8 cellular contexts compared by ENCODE assay signal in genomic region chr15:37100109-37100873, GRCh38. TPM values are rescaled to one million over a fixed set of nuclear protein-coding genes. Genes with fewer than 3 reads are reported as not detected.
DNase-seq lines count a peak whose midpoint lies in the region; TF ChIP-seq lines count a peak whose summit lies in the region.

TSS of gene MEIS2 (minus strand) at chr15:37100549. CDS start at chr15:37099466, 1,083 bp downstream.

- H3K9me3 ChIP-seq in H9 (ENCODE audit: control insufficient read depth, low read depth, low read length) (no peaks in the 10 kb centered on the region), SJCRH30 (replicated peaks) (no peaks in the 10 kb centered on the region)

- H3K4me1 Mint-ChIP-seq in H9 (peaks cover 65 to 80% of the 10 kb centered on the region in 2 experiments), MCF 10A (ENCODE audit: insufficient read depth, unreplicated experiment) (peaks cover 20% of the 10 kb centered on the region)

- H3K9me3 Mint-ChIP-seq in H9 (peaks cover 0 to 5% of the 10 kb centered on the region in 2 experiments; a peak in 1 of 5 replicates), MCF 10A (ENCODE audit: unreplicated experiment) (no peaks in the 10 kb centered on the region)

- H3K36me3 Mint-ChIP-seq in H9 (ENCODE audit: insufficient read depth in 1 of 3, low read depth in 3 of 3): no peaks in the 10 kb centered on the region; a peak in 1 of 7 replicates
- no peaks in the 10 kb centered on the region for H3K36me3 Mint-ChIP-seq in MCF 10A (ENCODE audit: insufficient read depth, unreplicated experiment)

- peak; percentile 93 for DNase-seq in ELF-1 (ENCODE audit: low read depth, low spot score)
- DNase-seq in H9: peak; percentile 90
- peak; percentile 56 for DNase-seq in NCI-H1092 treated with DMSO at 0.1 percent for 48 hours (lab: John Stamatoyannopoulos, UW)
- DNase-seq in SJCRH30: peak; percentile 91 to 92
- DNase-seq in MCF 10A (ENCODE audit: unreplicated experiment): peak; percentile 85
- DNase-seq in putamen (ENCODE audit: low spot score): peak; percentile 94
- DNase-seq in cortex of kidney (lab: John Stamatoyannopoulos, UW): no peak

- intact Hi-C loops in MCF 10A (cut with micrococcal nuclease): no loop called here

- no peak within 1 kb of the TSS for H3K4ac ChIP-seq in H9 (ENCODE audit: low read depth, low read length)

- H3K27ac ChIP-seq in H9 (ENCODE audit: insufficient read length, low read depth, low read length) (no peak within 1 kb of the TSS), SJCRH30 (peak within 1 kb of the TSS; percentile 89)

- no peak for TF ChIP-seq CTCF in H9 (conservative IDR thresholded peaks at IDR 0.05)
- no peak for TF ChIP-seq CTCF in MCF 10A (IDR thresholded peaks at IDR 0.05; ENCODE audit: unreplicated experiment)

- H3K36me3 ChIP-seq in SJCRH30: no peaks in the 10 kb centered on the region

- H4K8ac ChIP-seq in H9 (replicated peaks; ENCODE audit: insufficient read length, low read depth, low read length): no peak within 1 kb of the TSS

- no peaks in the 10 kb centered on the region for H4K20me1 ChIP-seq in H9 (ENCODE audit: control insufficient read depth, insufficient read depth, insufficient read length)

- H2BK15ac ChIP-seq in H9 (ENCODE audit: low read depth, low read length): no peak within 1 kb of the TSS

- H2AK5ac ChIP-seq in H9 (ENCODE audit: insufficient read length, low read length): no peak within 1 kb of the TSS

- no peak within 1 kb of the TSS for H3T11ph ChIP-seq in H9 (ENCODE audit: low read length)

- H3K18ac ChIP-seq in H9 (ENCODE audit: insufficient read length, low read depth, low read length): no peak within 1 kb of the TSS

- H3K79me1 ChIP-seq in H9 (ENCODE audit: insufficient read depth, low read depth, low read length, poor library complexity, severe bottlenecking): no peaks in the 10 kb centered on the region

- H2BK120ac ChIP-seq in H9 (ENCODE audit: low read depth, low read length, poor library complexity, severe bottlenecking): no peak within 1 kb of the TSS

- no peak within 1 kb of the TSS for H2BK12ac ChIP-seq in H9 (ENCODE audit: insufficient read length, low read depth, low read length)

- H3K27me3 ChIP-seq in H9 (ENCODE audit: insufficient read depth, low read length): peaks cover 71% of the 10 kb centered on the region
- no peaks in the 10 kb centered on the region for H3K27me3 ChIP-seq in SJCRH30

- no peak within 1 kb of the TSS for H3K9ac ChIP-seq in H9 (ENCODE audit: extremely low read depth, insufficient read length, low read length)

- peak within 1 kb of the TSS; percentile 92 for H3K4me2 ChIP-seq in H9 (ENCODE audit: insufficient read depth, insufficient read length, low read length)

- CTCF ChIA-PET in MCF 10A (lab: Yijun Ruan, JAX): interaction anchor here (0.5 to 1.6 kb wide), 6 partner anchors 71 to 1636 kb away, joined by 3 to 6 read pairs (median 4); no protein-coding TSS in a partner anchor

- H2AFZ ChIP-seq in H9 (ENCODE audit: low read length): peak within 1 kb of the TSS; percentile 65

- H3K4me1 ChIP-seq in H9 (ENCODE audit: insufficient read depth, low read length): 0 out of 2 replicates have a peak, but pooled peaks cover 3% of the 10 kb centered on the region
- H3K4me1 ChIP-seq in SJCRH30: peaks cover 4% of the 10 kb centered on the region

- no peak within 1 kb of the TSS for H3K14ac ChIP-seq in H9 (ENCODE audit: insufficient read depth, low read length)

- H4K5ac ChIP-seq in H9 (ENCODE audit: insufficient read length, low read depth, low read length): no peak within 1 kb of the TSS

- peaks cover 66% of the 10 kb centered on the region for H3K23me2 ChIP-seq in H9 (ENCODE audit: insufficient read length, low read depth, low read length, poor library complexity, severe bottlenecking)

- no CpG with 5 or more reads among the region's 63 CpGs for WGBS in H9 (ENCODE audit: extremely low coverage, insufficient read length, low lambda C conversion rate)

- no peaks in the 10 kb centered on the region for H3K79me2 ChIP-seq in H9 (ENCODE audit: insufficient read depth, low read length)

- no TSS peak for BruUV-seq in MCF 10A (replicated peaks; lab: Mats Ljungman, UMichigan)

- H3K4me3 Mint-ChIP-seq in H9 (peak within 1 kb of the TSS; percentile 79 to 96), MCF 10A (ENCODE audit: unreplicated experiment) (peak within 1 kb of the TSS; percentile 100)

- no peak within 1 kb of the TSS for H2BK5ac ChIP-seq in H9 (ENCODE audit: insufficient read length, low read length)

- POLR2A ChIA-PET in MCF 10A (lab: Yijun Ruan, JAX): interaction anchor here (0.5 to 1.8 kb wide), 29 partner anchors 8 to 1844 kb away, joined by 3 to 19 read pairs (median 4); partner anchors contain the start of genes DPH6 and SPRED1

- H3K56ac ChIP-seq in H9 (ENCODE audit: insufficient read length, low read depth, low read length): no peak within 1 kb of the TSS

- H3K4me3 ChIP-seq in SJCRH30 (peak within 1 kb of the TSS; percentile 79), iPS-11a (ENCODE audit: low read depth, low read length) (peak within 1 kb of the TSS; percentile 58)

- no peak within 1 kb of the TSS for H4K91ac ChIP-seq in H9 (ENCODE audit: insufficient read length, low read depth, low read length)

- H3K23ac ChIP-seq in H9 (ENCODE audit: insufficient read length, low read depth, low read length): no peak within 1 kb of the TSS

- H2BK20ac ChIP-seq in H9 (ENCODE audit: low read depth, low read length, poor library complexity, severe bottlenecking): no peak within 1 kb of the TSS

- H3K27ac Mint-ChIP-seq in H9 (peak within 1 kb of the TSS; percentile 32 to 60 (median 46); a peak in 4 of 7 replicates), MCF 10A (ENCODE audit: low read depth, unreplicated experiment) (peak within 1 kb of the TSS; percentile 93)

- peaks cover 99% of the 10 kb centered on the region for H3K27me3 Mint-ChIP-seq in H9 (ENCODE audit: low read depth)
- no peaks in the 10 kb centered on the region for H3K27me3 Mint-ChIP-seq in MCF 10A (ENCODE audit: insufficient read depth, unreplicated experiment)

RNA-seq across cellular contexts. Expression of gene MEIS2, which starts in this region (rescaled TPM):
- total RNA-seq in H9 (2021) (0.35 and 0.50 TPM in 2 replicates), MCF 10A (2022) (6.9 and 10.3 TPM in 2 replicates)
- 18.1 and 18.4 TPM in 2 replicates for total RNA-seq in SJCRH30 (2014; rRNA removed; shearing (Covaris generic))

Comparison
In these comparisons a context has a peak if more than half of its experiments do, and no peak if none do; other contexts are left out.
1. Peak in DNase-seq and H3K4me2 ChIP-seq in H9; RNA of the gene not detected or under 1 TPM.